Comparison of ENCODE assay signal across 1 cellular context in genomic region chr5:76704131-76704663, GRCh38.
TF ChIP-seq lines count a peak whose summit lies in the region.

No MANE protein-coding gene starts in this region.

TF ChIP-seq in endothelial cell of umbilical vein, 7 proteins besides CTCF, POLR2A, EP300 and RAD21:
- peak; percentile 76 for TF ChIP-seq FOS (IDR thresholded peaks at IDR 0.05; ENCODE audit: borderline replicate concordance, insufficient read depth, low read length)
- TF ChIP-seq JUN (IDR thresholded peaks at IDR 0.05; ENCODE audit: borderline replicate concordance, insufficient read depth, insufficient read length, low read depth), result no peak
- TF ChIP-seq GATA2 (IDR thresholded peaks at IDR 0.05; ENCODE audit: insufficient read depth, insufficient read length, low read depth, low read length), result peak; percentile 24
- TF ChIP-seq POLR2AphosphoS5 (IDR thresholded peaks at IDR 0.05; ENCODE audit: insufficient read depth, low read depth, low read length), result peak; percentile 33
